7 cellular contexts compared by ENCODE assay signal in the genomic region with DNA sequence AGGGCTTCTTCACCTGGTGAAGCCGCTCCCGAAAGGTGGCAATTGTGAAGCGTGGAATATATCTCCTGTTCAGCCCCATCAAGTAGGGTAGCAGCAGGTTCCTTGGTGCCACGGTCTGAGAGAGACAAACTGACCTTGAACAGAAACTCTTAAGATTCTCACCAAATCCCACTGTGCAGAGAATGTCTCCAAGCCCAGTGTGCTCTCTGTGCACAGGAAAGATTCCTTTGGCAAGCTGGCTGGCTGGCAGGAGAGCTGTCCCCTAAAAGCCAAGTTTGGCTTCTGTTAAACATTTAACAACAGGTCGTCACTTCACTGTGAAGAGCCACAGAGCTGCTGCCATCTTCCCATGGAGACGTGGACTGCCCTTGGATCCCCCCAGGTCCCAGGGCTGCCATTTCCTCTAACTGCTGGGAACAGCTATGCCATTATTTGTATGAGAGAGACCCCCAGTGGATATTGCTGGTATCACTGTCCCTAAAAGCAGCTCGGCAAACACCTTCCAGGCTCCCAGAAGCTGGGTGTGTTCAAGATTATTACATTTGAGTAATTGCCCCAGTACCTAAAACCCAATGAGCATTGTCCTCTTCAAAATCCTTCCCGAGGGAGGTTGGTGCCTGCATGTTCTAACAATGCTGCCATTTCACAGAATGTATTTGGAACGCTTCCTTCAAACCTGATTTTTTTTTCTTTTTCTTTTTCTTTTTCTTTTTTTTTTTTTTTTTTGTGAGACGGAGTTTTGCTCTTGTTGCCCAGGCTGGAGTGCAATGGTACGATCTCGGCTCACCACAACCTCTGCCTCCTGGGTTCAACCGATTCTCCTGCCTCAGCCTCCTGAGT.
DNase-seq lines count a peak whose midpoint lies in the region; TF ChIP-seq lines count a peak whose summit lies in the region.

No MANE protein-coding gene starts in this region.

- peaks cover 48% of the 10 kb centered on the region for H3K4me1 Mint-ChIP-seq in HFFc6 (ENCODE audit: low read depth)

- intact Hi-C loops in breast epithelium (cut with DNase I; ENCODE audit: low total_unique reads): no loop called here

- peaks cover 2% of the 10 kb centered on the region for H3K27me3 Mint-ChIP-seq in HFFc6 (ENCODE audit: insufficient read depth)

- H3K4me1 ChIP-seq in breast epithelium: no peaks in the 10 kb centered on the region

- DNase-seq in GDM1 (lab: John Stamatoyannopoulos, UW) (peak; percentile 48), HFFc6 (peak; percentile 65), NCI-H1436 treated with DMSO at 0.1 percent for 48 hours (lab: John Stamatoyannopoulos, UW) (peak; percentile 27), T follicular helper cell (ENCODE audit: low read depth) (peak; percentile 19), breast epithelium (ENCODE audit: low spot score in 2 of 2) (no peak), inferior parietal cortex (ENCODE audit: extremely low spot score) (peak; percentile 88)
- peak; percentile 53 for DNase-seq in stimulated activated CD4-positive, alpha-beta T cell treated with anti-CD3 and anti-CD28 coated beads, Interleukin-15, amount 100 ng/mL, for 24 hours

- H3K27ac ChIP-seq in breast epithelium: no peak overlapping the region

- H3K4me3 ChIP-seq in breast epithelium: no peak overlapping the region

- TF ChIP-seq POLR2A in breast epithelium (IDR thresholded peaks at IDR 0.05): no peak

- H3K9me3 Mint-ChIP-seq in HFFc6: no peaks in the 10 kb centered on the region

- H3K9me3 ChIP-seq in breast epithelium: no peaks in the 10 kb centered on the region

- H3K27me3 ChIP-seq in breast epithelium: no peaks in the 10 kb centered on the region

- H3K4me3 Mint-ChIP-seq in HFFc6: no peak overlapping the region

- TF ChIP-seq CTCF in HFFc6 (IDR thresholded peaks at IDR 0.05): peak; percentile 92
- TF ChIP-seq CTCF in breast epithelium (IDR thresholded peaks at IDR 0.05): peak; percentile 67 to 95 (median 94)

- H3K36me3 ChIP-seq in breast epithelium: no peaks in the 10 kb centered on the region

- H3K27ac Mint-ChIP-seq in HFFc6: no peak overlapping the region

- H3K36me3 Mint-ChIP-seq in HFFc6 (ENCODE audit: low read depth): no peaks in the 10 kb centered on the region

Comparison
In these comparisons a context has a peak if more than half of its experiments do, and no peak if none do; other contexts are left out.
1. DNase-seq: peak in GDM1 (single experiment), HFFc6 (single experiment), NCI-H1436 treated with DMSO at 0.1 percent for 48 hours (single experiment), T follicular helper cell (single experiment), inferior parietal cortex (single experiment) and stimulated activated CD4-positive, alpha-beta T cell treated with anti-CD3 and anti-CD28 coated beads, Interleukin-15, amount 100 ng/mL, for 24 hours (single experiment); none in breast epithelium (0 of 2).